In the genomic region with DNA sequence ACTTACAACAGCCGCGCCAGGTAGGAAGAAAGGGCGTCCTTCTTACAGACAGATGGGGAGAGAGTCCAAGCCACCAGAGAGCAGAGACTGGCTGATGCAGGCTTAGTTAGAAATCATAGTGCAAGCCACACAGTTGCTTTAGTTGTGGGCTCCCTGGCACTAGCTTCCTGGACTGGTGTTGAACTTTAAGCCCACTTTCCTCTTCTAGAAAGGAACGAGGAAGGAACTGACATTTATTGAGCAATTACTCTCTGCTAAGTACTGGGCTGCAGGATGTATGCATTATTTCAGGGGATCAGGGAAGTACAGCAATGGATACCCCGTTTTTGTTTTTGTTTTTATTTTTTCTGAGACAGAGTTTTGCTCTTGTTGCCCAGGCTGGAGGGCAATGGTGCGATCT, we compare ENCODE assay signal across 25 cellular contexts. TPM values are rescaled to one million over a fixed set of nuclear protein-coding genes. Genes with fewer than 3 reads are reported as not detected.
DNase-seq lines count a peak whose midpoint lies in the region; ATAC-seq and TF ChIP-seq lines count a peak whose summit lies in the region.
"Had no signal": no experiment of that assay in that cellular context is flagged by ENCODE, and none has a peak within 500 bp of the region (broad histone marks: within the 10 kb centered on the region; RNA-seq: fewer than 3 reads in every experiment).

No MANE protein-coding gene starts in this region.

- intact Hi-C loops in dendritic cell treated with granulocyte-macrophage colony-stimulating factor and Interleukin-4, amounts not matched to agents 40 ng/mL and 50 ng/mL, for 4 days (cut with micrococcal nuclease), result no loop called here

- peaks cover 20% of the 10 kb centered on the region for H3K27me3 Mint-ChIP-seq in dendritic cell treated with granulocyte-macrophage colony-stimulating factor and Interleukin-4, amounts not matched to agents 40 ng/mL and 50 ng/mL, for 4 days
- H3K27me3 Mint-ChIP-seq in type B pancreatic cell, result no peaks in the 10 kb centered on the region

- H3K4me3 Mint-ChIP-seq in dendritic cell treated with granulocyte-macrophage colony-stimulating factor and Interleukin-4, amounts not matched to agents 40 ng/mL and 50 ng/mL, for 4 days, result no peak overlapping the region
- peak overlapping the region; percentile 65 for H3K4me3 Mint-ChIP-seq in type B pancreatic cell
- no peak overlapping the region for H3K4me3 Mint-ChIP-seq in stimulated activated effector memory CD8-positive, alpha-beta T cell treated with anti-CD3 and anti-CD28 coated beads, Interleukin-12 subunit alpha, Interleukin-12 subunit beta, amount 100 ng/mL, for 72 hours
- H3K4me3 Mint-ChIP-seq: immature natural killer cell, memory B cell had no signal

- in situ Hi-C loops in KBM-7 (cut with MboI; ENCODE audit: low pct_unique_long_range_greater_than_20kb, low sequenced_read_pairs), result no loop called here

- peak overlapping the region; percentile 53 for H3K27ac Mint-ChIP-seq in dendritic cell treated with granulocyte-macrophage colony-stimulating factor and Interleukin-4, amounts not matched to agents 40 ng/mL and 50 ng/mL, for 4 days
- H3K27ac Mint-ChIP-seq in type B pancreatic cell, result no peak overlapping the region
- H3K27ac Mint-ChIP-seq in stimulated activated effector memory CD8-positive, alpha-beta T cell treated with anti-CD3 and anti-CD28 coated beads, Interleukin-12 subunit alpha, Interleukin-12 subunit beta, amount 100 ng/mL, for 72 hours, result no peak overlapping the region
- H3K27ac Mint-ChIP-seq: immature natural killer cell, memory B cell had no signal

- H3K36me3 Mint-ChIP-seq in dendritic cell treated with granulocyte-macrophage colony-stimulating factor and Interleukin-4, amounts not matched to agents 40 ng/mL and 50 ng/mL, for 4 days (ENCODE audit: low read depth), result peaks cover 8% of the 10 kb centered on the region
- no peaks in the 10 kb centered on the region for H3K36me3 Mint-ChIP-seq in type B pancreatic cell
- H3K36me3 Mint-ChIP-seq in stimulated activated effector memory CD8-positive, alpha-beta T cell treated with anti-CD3 and anti-CD28 coated beads, Interleukin-12 subunit alpha, Interleukin-12 subunit beta, amount 100 ng/mL, for 72 hours, result no peaks in the 10 kb centered on the region
- H3K36me3 Mint-ChIP-seq: immature natural killer cell, memory B cell had no signal

- no peak for TF ChIP-seq CTCF in type B pancreatic cell (conservative IDR thresholded peaks at IDR 0.05)

- H3K4me1 Mint-ChIP-seq in dendritic cell treated with granulocyte-macrophage colony-stimulating factor and Interleukin-4, amounts not matched to agents 40 ng/mL and 50 ng/mL, for 4 days (ENCODE audit: low read depth), result peaks cover 29% of the 10 kb centered on the region
- peaks cover 21% of the 10 kb centered on the region for H3K4me1 Mint-ChIP-seq in type B pancreatic cell (ENCODE audit: unreplicated experiment)
- H3K4me1 Mint-ChIP-seq in stimulated activated effector memory CD8-positive, alpha-beta T cell treated with anti-CD3 and anti-CD28 coated beads, Interleukin-12 subunit alpha, Interleukin-12 subunit beta, amount 100 ng/mL, for 72 hours, result peaks cover 6% of the 10 kb centered on the region

- peak; percentile 31 for DNase-seq in KBM-7
- DNase-seq in NOMO-1 treated with dmso at 0.1 percent for 144 hours (lab: John Stamatoyannopoulos, UW; ENCODE audit: unreplicated experiment), result peak; percentile 32
- DNase-seq in type B pancreatic cell (ENCODE audit: extremely low spot score, unreplicated experiment), result no peak
- no peak for DNase-seq in stimulated activated effector memory CD8-positive, alpha-beta T cell treated with anti-CD3 and anti-CD28 coated beads, Interleukin-12 subunit alpha, Interleukin-12 subunit beta, amount 100 ng/mL, for 72 hours (ENCODE audit: low spot score in 2 of 2)
- no peak for DNase-seq in NCI-H774 (lab: John Stamatoyannopoulos, UW)
- DNase-seq: activated CD4-positive, alpha-beta T cell treated with anti-CD3 and anti-CD28 coated beads, Interleukin-2, amount 50 U/mL, for 1 hour; activated naive CD4-positive, alpha-beta T cell treated with Interleukin-2 at 50 U/mL for 16 hours; activated T-cell treated with anti-CD3 and anti-CD28 coated beads, Interleukin-2, amount 50 U/mL, for 48 hours; brain microvascular endothelial cell; C1 segment of cervical spinal cord; GM23248; hypothalamus; immature natural killer cell; IMR-90; NCI-H1417 treated with DMSO at 0.1 percent for 48 hours; NCI-H748 treated with DMSO at 0.1 percent for 48 hours; OCI-M1; stimulated activated CD4-positive, alpha-beta T cell treated with anti-CD3 and anti-CD28 coated beads, Interleukin-2, amount 100 ng/mL, for 24 hours; SW 1271; T-helper 9 cell; transverse colon had no signal

- no peak for ATAC-seq in stimulated activated effector memory CD8-positive, alpha-beta T cell treated with anti-CD3 and anti-CD28 coated beads, Interleukin-12 subunit alpha, Interleukin-12 subunit beta, amount 100 ng/mL, for 72 hours
- no peak for ATAC-seq in HG02759 (IDR thresholded peaks at IDR 0.05; ENCODE audit: unreplicated experiment)
- ATAC-seq: GM12878 had no signal

- no peaks in the 10 kb centered on the region for H3K9me3 Mint-ChIP-seq in dendritic cell treated with granulocyte-macrophage colony-stimulating factor and Interleukin-4, amounts not matched to agents 40 ng/mL and 50 ng/mL, for 4 days
- H3K9me3 Mint-ChIP-seq in type B pancreatic cell, result no peaks in the 10 kb centered on the region
- H3K9me3 Mint-ChIP-seq in stimulated activated effector memory CD8-positive, alpha-beta T cell treated with anti-CD3 and anti-CD28 coated beads, Interleukin-12 subunit alpha, Interleukin-12 subunit beta, amount 100 ng/mL, for 72 hours, result no peaks in the 10 kb centered on the region
- H3K9me3 Mint-ChIP-seq: immature natural killer cell, memory B cell had no signal

RNA-seq across cellular contexts. Expression of gene BACE1, which starts 3.0 kb away (rescaled TPM):
- 26.2 and 37.4 TPM in 2 replicates for total RNA-seq in type B pancreatic cell (ENCODE audit: low replicate concordance)

RNA-seq across cellular contexts. Expression of gene CEP164, which starts 14.6 kb away (rescaled TPM):
- 28.0 and 42.1 TPM in 2 replicates for total RNA-seq in type B pancreatic cell (ENCODE audit: low replicate concordance)

RNA-seq across cellular contexts. Expression of gene BACE1-AS, which starts 22.0 kb away (rescaled TPM):
- total RNA-seq in type B pancreatic cell (ENCODE audit: low replicate concordance), result 5.9 and 12.8 TPM in 2 replicates

Comparison
In these comparisons a context has a peak if more than half of its experiments do, and no peak if none do; other contexts are left out.
1. DNase-seq: peak in KBM-7 (single experiment) and NOMO-1 treated with dmso at 0.1 percent for 144 hours (single experiment); none in type B pancreatic cell (single experiment), stimulated activated effector memory CD8-positive, alpha-beta T cell treated with anti-CD3 and anti-CD28 coated beads, Interleukin-12 subunit alpha, Interleukin-12 subunit beta, amount 100 ng/mL, for 72 hours (0 of 2) and NCI-H774 (single experiment).